ENCODE assay signal across 22 cellular contexts in the genomic region with DNA sequence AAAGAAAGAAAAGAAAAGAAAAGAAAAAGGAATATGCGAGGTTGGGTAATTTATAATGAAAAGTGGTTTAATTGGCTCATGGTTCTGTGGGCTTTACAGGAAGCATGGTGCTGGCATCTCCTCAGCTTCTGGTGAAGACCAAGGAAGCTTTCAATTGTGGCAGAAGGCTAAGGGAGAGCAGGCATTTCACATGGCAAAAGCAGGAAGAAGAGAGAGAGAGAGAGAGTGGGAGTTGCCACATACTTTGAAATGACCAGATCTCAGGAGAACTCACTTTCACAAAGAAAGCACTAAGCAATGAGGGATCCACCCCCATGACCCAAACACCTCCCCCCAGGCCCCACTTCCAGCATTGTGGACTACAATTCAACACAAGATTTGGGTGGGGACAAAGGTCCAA. TPM values are rescaled to one million over a fixed set of nuclear protein-coding genes. Genes with fewer than 3 reads are reported as not detected.
"Had no signal": no experiment of that assay in that cellular context is flagged by ENCODE, and none has a peak within 500 bp of the region (broad histone marks: within the 10 kb centered on the region; RNA-seq: fewer than 3 reads in every experiment).

No MANE protein-coding gene starts in this region.

- H3K4me1 ChIP-seq: colonic mucosa, psoas muscle, right lobe of liver, spleen had no signal

- H3K36me3 ChIP-seq: colonic mucosa, right lobe of liver, spleen had no signal

- H3K27me3 ChIP-seq: colonic mucosa, right lobe of liver had no signal

- H3K4me1 Mint-ChIP-seq: immature natural killer cell had no signal

- H3K27ac ChIP-seq: colonic mucosa, psoas muscle, right lobe of liver, spleen had no signal

- H3K4me3 Mint-ChIP-seq: activated B cell treated with CpG ODN at 0.5 μM for 24 hours; activated CD8-positive, alpha-beta T cell treated with anti-CD3 and anti-CD28 coated beads for 36 hours; activated T-cell treated with anti-CD3 and anti-CD28 coated beads, Interleukin-2, amount 50 U/mL, for 4 hours; immature natural killer cell; mesothelial cell of epicardium; neural crest cell had no signal

- H3K4me3 ChIP-seq: colonic mucosa, lung, psoas muscle, right lobe of liver, spleen had no signal

- ATAC-seq: activated CD8-positive, alpha-beta T cell treated with anti-CD3 and anti-CD28 coated beads for 36 hours; activated naive CD4-positive, alpha-beta T cell treated with anti-CD3 and anti-CD28 coated beads, Interleukin-2, amount 50 U/mL, for 72 hours; activated T-cell treated with anti-CD3 and anti-CD28 coated beads, Interleukin-2, amount 50 U/mL, for 4 hours; psoas muscle; right lobe of liver had no signal

- H3K27ac Mint-ChIP-seq: activated B cell treated with CpG ODN at 0.5 μM for 24 hours; activated CD8-positive, alpha-beta T cell treated with anti-CD3 and anti-CD28 coated beads for 36 hours; immature natural killer cell; mesothelial cell of epicardium had no signal

- H3K36me3 Mint-ChIP-seq: mesothelial cell of epicardium had no signal

- DNase-seq: activated B cell treated with CpG ODN at 0.5 μM for 24 hours; activated CD4-positive, alpha-beta T cell treated with anti-CD3 and anti-CD28 coated beads for 48 hours; activated CD8-positive, alpha-beta T cell treated with anti-CD3 and anti-CD28 coated beads for 36 hours; activated effector memory CD4-positive, alpha-beta T cell treated with anti-CD3 and anti-CD28 coated beads, Interleukin-2, amount 50 U/mL, for 16 hours; activated T-cell treated with anti-CD3 and anti-CD28 coated beads, Interleukin-2, amount 50 U/mL, for 4 hours; amniotic stem cell; caudate nucleus; colonic mucosa; head of caudate nucleus; immature natural killer cell; psoas muscle; stimulated activated CD4-positive, alpha-beta T cell treated with anti-CD3 and anti-CD28 coated beads, Interleukin-1b, Interleukin-23, amount 100 ng/mL, for 48 hours; T-helper 2 cell had no signal

- H3K27me3 Mint-ChIP-seq: activated B cell treated with CpG ODN at 0.5 μM for 24 hours had no signal

- H3K9me3 ChIP-seq: colonic mucosa, psoas muscle, right lobe of liver had no signal

RNA-seq across cellular contexts. Expression of gene LINC01488, which starts 38.7 kb away (rescaled TPM):
- total RNA-seq: activated B cell treated with CpG ODN at 0.5 μM for 24 hours; activated CD8-positive, alpha-beta T cell treated with anti-CD3 and anti-CD28 coated beads for 36 hours; activated naive CD4-positive, alpha-beta T cell treated with anti-CD3 and anti-CD28 coated beads, Interleukin-2, amount 50 U/mL, for 72 hours; activated T-cell treated with anti-CD3 and anti-CD28 coated beads, Interleukin-2, amount 50 U/mL, for 4 hours; colonic mucosa; frontal cortex; lung; mesothelial cell of epicardium; myocyte; neural crest cell; osteocyte; psoas muscle; spleen had no signal
- polyA plus RNA-seq: immature natural killer cell, lung, spleen had no signal
